ENCODE assay signal across 1 cellular context in the genomic region with DNA sequence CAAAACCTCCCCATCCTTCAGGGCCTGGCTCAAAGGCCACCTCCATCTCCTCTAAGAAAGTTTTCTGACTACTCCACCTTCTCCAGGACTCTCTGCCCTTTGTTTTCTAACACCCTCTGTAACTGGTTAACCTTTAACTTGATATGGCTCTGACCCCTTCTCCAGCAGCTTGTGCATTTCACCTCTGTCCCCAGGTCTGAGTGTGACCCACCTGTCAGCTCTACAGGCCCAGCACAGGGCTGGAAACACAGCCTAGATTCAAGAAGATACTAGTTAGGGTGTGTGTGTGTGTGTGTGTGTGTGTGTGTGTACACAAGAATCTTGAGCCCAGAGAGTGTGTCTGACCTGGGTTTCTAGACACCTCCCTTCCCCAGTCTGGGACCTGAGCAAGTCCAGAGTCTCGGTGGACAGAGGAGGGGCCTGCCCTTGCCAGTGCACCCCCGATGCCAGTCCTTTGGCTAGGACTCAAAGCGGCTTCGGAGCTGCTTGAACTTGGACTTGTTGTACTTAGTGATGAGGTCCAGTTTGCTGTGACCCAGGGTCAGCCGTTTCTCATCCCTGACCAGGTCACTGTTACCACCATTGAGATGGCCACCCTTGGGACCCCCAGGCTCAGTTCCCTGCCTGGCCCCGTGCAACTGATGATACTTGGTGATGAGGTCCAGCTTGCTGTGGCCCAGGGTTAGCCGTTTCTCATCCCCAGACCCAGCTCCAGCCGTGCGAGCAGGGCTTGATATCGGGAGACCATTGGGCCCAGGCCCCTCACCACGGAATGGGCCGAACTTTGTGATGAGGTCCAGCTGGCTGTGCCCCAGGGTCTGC.
TF ChIP-seq lines count a peak whose summit lies in the region.

No MANE protein-coding gene starts in this region.

TF ChIP-seq in IMR-90, 13 proteins besides CTCF, POLR2A, EP300 and RAD21 (continued from another document):
- TF ChIP-seq, protein P1, sequence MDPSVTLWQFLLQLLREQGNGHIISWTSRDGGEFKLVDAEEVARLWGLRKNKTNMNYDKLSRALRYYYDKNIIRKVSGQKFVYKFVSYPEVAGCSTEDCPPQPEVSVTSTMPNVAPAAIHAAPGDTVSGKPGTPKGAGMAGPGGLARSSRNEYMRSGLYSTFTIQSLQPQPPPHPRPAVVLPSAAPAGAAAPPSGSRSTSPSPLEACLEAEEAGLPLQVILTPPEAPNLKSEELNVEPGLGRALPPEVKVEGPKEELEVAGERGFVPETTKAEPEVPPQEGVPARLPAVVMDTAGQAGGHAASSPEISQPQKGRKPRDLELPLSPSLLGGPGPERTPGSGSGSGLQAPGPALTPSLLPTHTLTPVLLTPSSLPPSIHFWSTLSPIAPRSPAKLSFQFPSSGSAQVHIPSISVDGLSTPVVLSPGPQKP (IDR thresholded peaks at IDR 0.05; ENCODE audit: borderline replicate concordance, low read depth, low read length) = no peak
